ENCODE assay signal across 21 cellular contexts in genomic region chr1:153578490-153578889, GRCh38. TPM values are rescaled to one million over a fixed set of nuclear protein-coding genes. Genes with fewer than 3 reads are reported as not detected.
DNase-seq lines count a peak whose midpoint lies in the region; ATAC-seq, FAIRE-seq and TF ChIP-seq lines count a peak whose summit lies in the region.
"Had no signal": no experiment of that assay in that cellular context is flagged by ENCODE, and none has a peak within 500 bp of the region (broad histone marks: within the 10 kb centered on the region; RNA-seq: fewer than 3 reads in every experiment).

No MANE protein-coding gene starts in this region.

- POLR2A ChIA-PET in Panc1 (lab: Charles Lee) = no interaction called here

- ATAC-seq in Panc1 = peak; percentile 38; the same call in 1 of the 2 replicates
- no peak for ATAC-seq in HG02763 (IDR thresholded peaks at IDR 0.05; ENCODE audit: unreplicated experiment)
- ATAC-seq in natural killer cell treated with Interleukin-12 subunit alpha and Interleukin-12 subunit beta and Interleukin-15 and Interleukin-18, amount 100 ng/mL, for 72 hours = no peak
- ATAC-seq: stimulated activated memory B cell treated with anti-CD40 and anti-IgM and Interleukin-4, amounts not matched to agents 10 μg/mL and 1 μg/mL and 100 μg/mL, for 72 hours had no signal

- DNase-seq in EL (peak; percentile 76), Panc1 (ENCODE audit: low read depth, low spot score) (no peak), keratinocyte (ENCODE audit: low read depth, low spot score) (no peak), spleen (peak; percentile 18), DMS79 treated with DMSO at 0.1 percent for 48 hours (lab: John Stamatoyannopoulos, UW) (no peak)
- no peak for DNase-seq in natural killer cell treated with Interleukin-12 subunit alpha and Interleukin-12 subunit beta and Interleukin-15 and Interleukin-18, amount 100 ng/mL, for 72 hours (ENCODE audit: low spot score)
- DNase-seq: activated B cell treated with CpG ODN at 0.5 μM for 24 hours; activated CD4-positive, alpha-beta memory T cell treated with anti-CD3 and anti-CD28 coated beads, Interleukin-2, amount 10 ng/mL, durations not matched to agents 7 days and 5 days; activated effector memory CD4-positive, alpha-beta T cell treated with anti-CD3 and anti-CD28 coated beads, Interleukin-2, amount 50 U/mL, for 16 hours; BE2C; colonic mucosa; glutamatergic neuron; left lung; nephron progenitor cell had no signal

- no peaks in the 10 kb centered on the region for H3K36me3 Mint-ChIP-seq in natural killer cell treated with Interleukin-12 subunit alpha and Interleukin-12 subunit beta and Interleukin-15 and Interleukin-18, amount 100 ng/mL, for 72 hours
- H3K36me3 Mint-ChIP-seq: IgD-negative memory B cell; stimulated activated memory B cell treated with anti-CD40 and anti-IgM and Interleukin-4, amounts not matched to agents 10 μg/mL and 1 μg/mL and 100 μg/mL, for 72 hours had no signal

- H3K27me3 Mint-ChIP-seq in natural killer cell treated with Interleukin-12 subunit alpha and Interleukin-12 subunit beta and Interleukin-15 and Interleukin-18, amount 100 ng/mL, for 72 hours = peaks cover 23% of the 10 kb centered on the region in 2 donors

- TF ChIP-seq CTCF in Panc1 (IDR thresholded peaks at IDR 0.05) (no peak), keratinocyte (optimal IDR thresholded peaks at IDR 0.05 in 1 of 3, IDR thresholded peaks at IDR 0.05 in 1 of 3, conservative IDR thresholded peaks at IDR 0.05 in 1 of 3; ENCODE audit: extremely low read depth in 1 of 3, insufficient read depth in 2 of 3, low read length in 3 of 3) (no peak), spleen (IDR thresholded peaks at IDR 0.05 in 8 of 11, conservative IDR thresholded peaks at IDR 0.05 in 3 of 11) (no peak)

- H3K9ac ChIP-seq in keratinocyte (ENCODE audit: control insufficient read depth, extremely low read depth, insufficient read depth, low read length) = no peak overlapping the region

- H3K4me3 Mint-ChIP-seq in natural killer cell treated with Interleukin-12 subunit alpha and Interleukin-12 subunit beta and Interleukin-15 and Interleukin-18, amount 100 ng/mL, for 72 hours = no peak overlapping the region
- H3K4me3 Mint-ChIP-seq: activated B cell treated with CpG ODN at 0.5 μM for 24 hours; activated CD4-positive, alpha-beta memory T cell treated with anti-CD3 and anti-CD28 coated beads, Interleukin-2, amount 10 ng/mL, durations not matched to agents 7 days and 5 days; IgD-negative memory B cell; nephron progenitor cell; stimulated activated memory B cell treated with anti-CD40 and anti-IgM and Interleukin-4, amounts not matched to agents 10 μg/mL and 1 μg/mL and 100 μg/mL, for 72 hours had no signal

- peak overlapping the region; percentile 71 for H3K4me2 ChIP-seq in keratinocyte (ENCODE audit: control insufficient read depth, extremely low read depth, insufficient read depth, low read depth, low read length)

- no peaks in the 10 kb centered on the region for H3K36me3 ChIP-seq in Panc1 (ENCODE audit: control insufficient read depth, insufficient read depth, low read length)
- H3K36me3 ChIP-seq in keratinocyte (ENCODE audit: control insufficient read depth in 2 of 2, extremely low read depth in 1 of 2, insufficient read depth in 2 of 2, low read length in 2 of 2) = no peaks in the 10 kb centered on the region
- no peaks in the 10 kb centered on the region for H3K36me3 ChIP-seq in spleen
- H3K36me3 ChIP-seq: BE2C, breast epithelium, colonic mucosa, left lung had no signal

- H2AFZ ChIP-seq in keratinocyte (ENCODE audit: control insufficient read depth, low read length) = no peak overlapping the region

- BruUV-seq in Panc1 (replicated peaks; lab: Mats Ljungman, UMichigan) = no TSS peak

- H3K4me1 ChIP-seq in Panc1 (ENCODE audit: control insufficient read depth, insufficient read depth, low read length) (no peaks in the 10 kb centered on the region; the same call in 1 of the 2 replicates), keratinocyte (ENCODE audit: control insufficient read depth, extremely low read depth, insufficient read depth, low read length) (peaks cover 24% of the 10 kb centered on the region), spleen (peaks cover 0 to 16% (median 5%) of the 10 kb centered on the region in 6 donors)
- H3K4me1 ChIP-seq: BE2C, breast epithelium, colonic mucosa had no signal

- no peaks in the 10 kb centered on the region for H3K4me1 Mint-ChIP-seq in natural killer cell treated with Interleukin-12 subunit alpha and Interleukin-12 subunit beta and Interleukin-15 and Interleukin-18, amount 100 ng/mL, for 72 hours (ENCODE audit: low read depth in 2 of 2)

- H3K27ac Mint-ChIP-seq in natural killer cell treated with Interleukin-12 subunit alpha and Interleukin-12 subunit beta and Interleukin-15 and Interleukin-18, amount 100 ng/mL, for 72 hours = no peak overlapping the region
- H3K27ac Mint-ChIP-seq: activated B cell treated with CpG ODN at 0.5 μM for 24 hours; activated CD4-positive, alpha-beta memory T cell treated with anti-CD3 and anti-CD28 coated beads, Interleukin-2, amount 10 ng/mL, durations not matched to agents 7 days and 5 days; IgD-negative memory B cell; nephron progenitor cell had no signal

- no peak overlapping the region for H3K27ac ChIP-seq in Panc1 (ENCODE audit: low read length)
- no peak overlapping the region for H3K27ac ChIP-seq in keratinocyte (ENCODE audit: control insufficient read depth, insufficient read depth, low read length)
- peak overlapping the region in 3 of 8 donors; percentile 14 to 44 (median 32) for H3K27ac ChIP-seq in spleen
- H3K27ac ChIP-seq: breast epithelium, colonic mucosa, left lung, SK-N-MC had no signal

- H3K27me3 ChIP-seq in Panc1 (ENCODE audit: control insufficient read depth, insufficient read depth, low read length) (no peaks in the 10 kb centered on the region), keratinocyte (ENCODE audit: control insufficient read depth, extremely low read depth, insufficient read depth, low read length) (no peaks in the 10 kb centered on the region), spleen (replicated peaks in 1 of 7) (peaks cover 0 to 18% (median 0%) of the 10 kb centered on the region in 7 donors)
- H3K27me3 ChIP-seq: BE2C, breast epithelium, colonic mucosa, left lung had no signal

- no peaks in the 10 kb centered on the region for H4K20me1 ChIP-seq in keratinocyte (ENCODE audit: control insufficient read depth, extremely low read depth, insufficient read depth, low read length)

- intact Hi-C loops in Panc1 (cut with micrococcal nuclease; ENCODE audit: unreplicated experiment) (loop anchor here (10.0 kb wide), 1 partner anchor 76 kb away; the partner anchor contains the start of gene SNAPIN), spleen (cut with DNase I; ENCODE audit: low total_unique reads) (no loop called here)

- no peaks in the 10 kb centered on the region for H3K9me1 ChIP-seq in keratinocyte (ENCODE audit: control insufficient read depth, extremely low read depth, insufficient read depth, low read length)

- dilution Hi-C loops in keratinocyte (cut with MboI; ENCODE audit: extremely low pct_ligation_motif_present, low sequenced_read_pairs) = no loop called here

- CTCF ChIA-PET in Panc1 (lab: Charles Lee) = no interaction called here

- H3K4me3 ChIP-seq in Panc1 (ENCODE audit: low read depth in 2 of 2, low read length in 2 of 2) = no peak overlapping the region
- no peak overlapping the region for H3K4me3 ChIP-seq in keratinocyte (ENCODE audit: control insufficient read depth in 2 of 3, extremely low read depth in 1 of 3, insufficient read depth in 2 of 3, low read depth in 1 of 3, low read length in 3 of 3)
- H3K4me3 ChIP-seq in spleen = no peak overlapping the region
- H3K4me3 ChIP-seq: breast epithelium, colonic mucosa, left lung, SK-N-MC had no signal

- TF ChIP-seq POLR2A in spleen (IDR thresholded peaks at IDR 0.05) = no peak

- H3K9me3 Mint-ChIP-seq in natural killer cell treated with Interleukin-12 subunit alpha and Interleukin-12 subunit beta and Interleukin-15 and Interleukin-18, amount 100 ng/mL, for 72 hours = no peaks in the 10 kb centered on the region
- H3K9me3 Mint-ChIP-seq: activated B cell treated with CpG ODN at 0.5 μM for 24 hours; activated CD4-positive, alpha-beta memory T cell treated with anti-CD3 and anti-CD28 coated beads, Interleukin-2, amount 10 ng/mL, durations not matched to agents 7 days and 5 days; IgD-negative memory B cell; stimulated activated memory B cell treated with anti-CD40 and anti-IgM and Interleukin-4, amounts not matched to agents 10 μg/mL and 1 μg/mL and 100 μg/mL, for 72 hours had no signal

- FAIRE-seq in keratinocyte (lab: Jason Lieb, UNC) = peak; percentile 23

- H3K79me2 ChIP-seq in keratinocyte (ENCODE audit: control insufficient read depth, insufficient read depth, low read length) = no peaks in the 10 kb centered on the region

- H3K9me3 ChIP-seq in Panc1 (ENCODE audit: control insufficient read depth, insufficient read depth, low read depth, low read length) = no peaks in the 10 kb centered on the region
- H3K9me3 ChIP-seq in keratinocyte (ENCODE audit: control insufficient read depth, low read depth, low read length) = no peaks in the 10 kb centered on the region
- no peaks in the 10 kb centered on the region for H3K9me3 ChIP-seq in spleen
- H3K9me3 ChIP-seq: BE2C, breast epithelium, colonic mucosa, left lung had no signal

- in situ Hi-C loops in Panc1 (cut with HindIII; ENCODE audit: low pct_unique_long_range_greater_than_20kb, low sequenced_read_pairs) = no loop called here

RNA-seq across cellular contexts. Expression of gene S100A2, which starts 12.8 kb away (rescaled TPM):
- total RNA-seq in Panc1 (2021; ENCODE audit: unreplicated experiment) = 6.2 TPM
- 10.7 TPM for polyA plus RNA-seq in Panc1 (2012; ENCODE audit: insufficient read length)
- 10,013 to 12,757 TPM (median 12,412 TPM) in 3 replicates for polyA plus RNA-seq in keratinocyte
- polyA plus RNA-seq in keratinocyte (2011; ENCODE audit: low read depth) = 458 TPM
- 13,371 and 15,299 TPM in 2 replicates for polyA plus RNA-seq in keratinocyte (2011; cell fraction: cytosol; rRNA removed)
- polyA plus RNA-seq in keratinocyte (2011; cell fraction: nucleus; rRNA removed) = 5,726 and 5,807 TPM in 2 replicates
- polyA plus RNA-seq in keratinocyte (2012; ENCODE audit: low replicate concordance) = 4,632 and 22,100 TPM in 2 replicates
- 1,263 to 3,266 TPM (median 2,756 TPM) in 3 replicates for polyA minus RNA-seq in keratinocyte
- 8,282 TPM for polyA minus RNA-seq in keratinocyte (2011; cell fraction: cytosol; rRNA and poly(A)+ RNA removed)
- polyA minus RNA-seq in keratinocyte (2011; cell fraction: nucleus; rRNA and poly(A)+ RNA removed) = 436 and 624 TPM in 2 replicates
- under 1 TPM in 2 of 7 donors, not detected in 5; 0.60 to 0.97 TPM for total RNA-seq in spleen
- 1 to 10 TPM in 2 of 3 donors, under 1 TPM in 1; 0.61 to 5.2 (median 2.8) TPM for polyA plus RNA-seq in spleen
- total RNA-seq in natural killer cell treated with Interleukin-12 subunit alpha and Interleukin-12 subunit beta and Interleukin-15 and Interleukin-18, amount 100 ng/mL, for 72 hours = under 1 TPM in 1 of 2 donors, not detected in 1; 0.48 TPM
- polyA plus RNA-seq: IgD-negative memory B cell had no signal

RNA-seq across cellular contexts. Expression of gene S100A3, which starts 29.4 kb away (rescaled TPM):
- total RNA-seq in Panc1 (2021; ENCODE audit: unreplicated experiment) (12.0 TPM), spleen (1 to 10 TPM in 2 of 7 donors, under 1 TPM in 1, not detected in 4; 0.44 to 1.3 (median 1.0) TPM)
- polyA plus RNA-seq in Panc1 (2012; ENCODE audit: insufficient read length) = 10.0 TPM
- polyA plus RNA-seq in keratinocyte (12.6 to 24.0 TPM (median 15.1 TPM) in 3 replicates), spleen (1 to 10 TPM; 1.1 to 2.6 (median 2.2) TPM)
- polyA plus RNA-seq in keratinocyte (2011; ENCODE audit: low read depth) = 1.9 TPM
- polyA plus RNA-seq in keratinocyte (2011; cell fraction: cytosol; rRNA removed) = 10.1 and 13.0 TPM in 2 replicates
- 47.3 and 67.5 TPM in 2 replicates for polyA plus RNA-seq in keratinocyte (2011; cell fraction: nucleus; rRNA removed)
- polyA plus RNA-seq in keratinocyte (2012; ENCODE audit: low replicate concordance) = 5.7 and 8.9 TPM in 2 replicates
- 11.7 to 24.9 TPM (median 20.5 TPM) in 3 replicates for polyA minus RNA-seq in keratinocyte
- polyA minus RNA-seq in keratinocyte (2011; cell fraction: cytosol; rRNA and poly(A)+ RNA removed) = 8.2 TPM
- 4.5 and 6.0 TPM in 2 replicates for polyA minus RNA-seq in keratinocyte (2011; cell fraction: nucleus; rRNA and poly(A)+ RNA removed)
- total RNA-seq in natural killer cell treated with Interleukin-12 subunit alpha and Interleukin-12 subunit beta and Interleukin-15 and Interleukin-18, amount 100 ng/mL, for 72 hours = not detected
- total RNA-seq: activated B cell treated with CpG ODN at 0.5 μM for 24 hours; activated CD4-positive, alpha-beta memory T cell treated with anti-CD3 and anti-CD28 coated beads, Interleukin-2, amount 10 ng/mL, durations not matched to agents 7 days and 5 days had no signal
- polyA plus RNA-seq: IgD-negative memory B cell had no signal

RNA-seq across cellular contexts. Expression of gene S100A4, which starts 32.9 kb away (rescaled TPM):
- total RNA-seq in Panc1 (2021; ENCODE audit: unreplicated experiment) = 773 TPM
- 817 TPM for polyA plus RNA-seq in Panc1 (2012; ENCODE audit: insufficient read length)
- polyA plus RNA-seq in keratinocyte = 21.4 to 40.2 TPM (median 26.7 TPM) in 3 replicates
- 10.6 TPM for polyA plus RNA-seq in keratinocyte (2011; ENCODE audit: low read depth)
- polyA plus RNA-seq in keratinocyte (2011; cell fraction: cytosol; rRNA removed) = 34.4 and 39.6 TPM in 2 replicates
- polyA plus RNA-seq in keratinocyte (2011; cell fraction: nucleus; rRNA removed) = 24.4 and 25.2 TPM in 2 replicates
- 26.4 and 34.9 TPM in 2 replicates for polyA plus RNA-seq in keratinocyte (2012; ENCODE audit: low replicate concordance)
- 6.5 to 13.9 TPM (median 6.6 TPM) in 3 replicates for polyA minus RNA-seq in keratinocyte
- 12.3 TPM for polyA minus RNA-seq in keratinocyte (2011; cell fraction: cytosol; rRNA and poly(A)+ RNA removed)
- 4.0 and 9.2 TPM in 2 replicates for polyA minus RNA-seq in keratinocyte (2011; cell fraction: nucleus; rRNA and poly(A)+ RNA removed)
- 100 to 1,000 TPM; 161 to 521 (median 309) TPM for total RNA-seq in spleen
- 100 to 1,000 TPM; 309 to 755 (median 572) TPM for polyA plus RNA-seq in spleen
- total RNA-seq in natural killer cell treated with Interleukin-12 subunit alpha and Interleukin-12 subunit beta and Interleukin-15 and Interleukin-18, amount 100 ng/mL, for 72 hours = 100 to 1,000 TPM in 1 of 2 donors, 10 to 100 TPM in 1; 85.4 to 124 TPM

RNA-seq across cellular contexts. Expression of gene S100A16, which starts 34.4 kb away (rescaled TPM):
- total RNA-seq in Panc1 (2021; ENCODE audit: unreplicated experiment) (61.6 TPM), spleen (100 to 1,000 TPM in 3 of 7 donors, 10 to 100 TPM in 4; 78.0 to 111 (median 97.0) TPM)
- 95.0 TPM for polyA plus RNA-seq in Panc1 (2012; ENCODE audit: insufficient read length)
- polyA plus RNA-seq in keratinocyte (1,620 to 2,357 TPM (median 2,299 TPM) in 3 replicates), spleen (100 to 1,000 TPM in 1 of 3 donors, 10 to 100 TPM in 2; 52.0 to 101 (median 68.2) TPM)
- polyA plus RNA-seq in keratinocyte (2011; ENCODE audit: low read depth) = 478 TPM
- polyA plus RNA-seq in keratinocyte (2011; cell fraction: cytosol; rRNA removed) = 1,853 and 2,422 TPM in 2 replicates
- polyA plus RNA-seq in keratinocyte (2011; cell fraction: nucleus; rRNA removed) = 641 and 719 TPM in 2 replicates
- polyA plus RNA-seq in keratinocyte (2012; ENCODE audit: low replicate concordance) = 1,429 and 1,473 TPM in 2 replicates
- polyA minus RNA-seq in keratinocyte = 883 to 1,336 TPM (median 1,077 TPM) in 3 replicates
- 1,097 TPM for polyA minus RNA-seq in keratinocyte (2011; cell fraction: cytosol; rRNA and poly(A)+ RNA removed)
- 264 and 275 TPM in 2 replicates for polyA minus RNA-seq in keratinocyte (2011; cell fraction: nucleus; rRNA and poly(A)+ RNA removed)
- total RNA-seq in natural killer cell treated with Interleukin-12 subunit alpha and Interleukin-12 subunit beta and Interleukin-15 and Interleukin-18, amount 100 ng/mL, for 72 hours = not detected
- total RNA-seq: activated B cell treated with CpG ODN at 0.5 μM for 24 hours; activated CD4-positive, alpha-beta memory T cell treated with anti-CD3 and anti-CD28 coated beads, Interleukin-2, amount 10 ng/mL, durations not matched to agents 7 days and 5 days had no signal
- polyA plus RNA-seq: IgD-negative memory B cell had no signal

RNA-seq across cellular contexts. Expression of gene S100A14, which starts 37.6 kb away (rescaled TPM):
- total RNA-seq in Panc1 (2021; ENCODE audit: unreplicated experiment) = 0.57 TPM
- not detected for polyA plus RNA-seq in Panc1 (2012; ENCODE audit: insufficient read length)
- polyA plus RNA-seq in keratinocyte = 1,249 to 1,646 TPM (median 1,394 TPM) in 3 replicates
- 1,951 TPM for polyA plus RNA-seq in keratinocyte (2011; ENCODE audit: low read depth)
- polyA plus RNA-seq in keratinocyte (2011; cell fraction: cytosol; rRNA removed) = 1,566 and 1,644 TPM in 2 replicates
- 614 and 760 TPM in 2 replicates for polyA plus RNA-seq in keratinocyte (2011; cell fraction: nucleus; rRNA removed)
- polyA plus RNA-seq in keratinocyte (2012; ENCODE audit: low replicate concordance) = 1,389 and 1,858 TPM in 2 replicates
- 691 to 1,029 TPM (median 755 TPM) in 3 replicates for polyA minus RNA-seq in keratinocyte
- 520 TPM for polyA minus RNA-seq in keratinocyte (2011; cell fraction: cytosol; rRNA and poly(A)+ RNA removed)
- polyA minus RNA-seq in keratinocyte (2011; cell fraction: nucleus; rRNA and poly(A)+ RNA removed) = 81.8 and 131 TPM in 2 replicates
- total RNA-seq in spleen = 1 to 10 TPM in 1 of 7 donors, under 1 TPM in 3, not detected in 3; 0.28 to 1.0 (median 0.75) TPM
- polyA plus RNA-seq in spleen = 1 to 10 TPM; 1.2 to 3.0 (median 2.0) TPM
- not detected for total RNA-seq in natural killer cell treated with Interleukin-12 subunit alpha and Interleukin-12 subunit beta and Interleukin-15 and Interleukin-18, amount 100 ng/mL, for 72 hours
- total RNA-seq: activated B cell treated with CpG ODN at 0.5 μM for 24 hours; activated CD4-positive, alpha-beta memory T cell treated with anti-CD3 and anti-CD28 coated beads, Interleukin-2, amount 10 ng/mL, durations not matched to agents 7 days and 5 days; NCI-H460; RPMI7951 had no signal
- polyA plus RNA-seq: IgD-negative memory B cell had no signal

Comparison
In these comparisons a context has a peak if more than half of its experiments do, and no peak if none do; other contexts are left out.
1. DNase-seq: peak in EL (single experiment) and spleen (single experiment); none in Panc1 (single experiment), keratinocyte (single experiment), natural killer cell treated with Interleukin-12 subunit alpha and Interleukin-12 subunit beta and Interleukin-15 and Interleukin-18, amount 100 ng/mL, for 72 hours (single experiment) and DMS79 treated with DMSO at 0.1 percent for 48 hours (single experiment).